Comparison of ENCODE assay signal across 17 cellular contexts in the genomic region with DNA sequence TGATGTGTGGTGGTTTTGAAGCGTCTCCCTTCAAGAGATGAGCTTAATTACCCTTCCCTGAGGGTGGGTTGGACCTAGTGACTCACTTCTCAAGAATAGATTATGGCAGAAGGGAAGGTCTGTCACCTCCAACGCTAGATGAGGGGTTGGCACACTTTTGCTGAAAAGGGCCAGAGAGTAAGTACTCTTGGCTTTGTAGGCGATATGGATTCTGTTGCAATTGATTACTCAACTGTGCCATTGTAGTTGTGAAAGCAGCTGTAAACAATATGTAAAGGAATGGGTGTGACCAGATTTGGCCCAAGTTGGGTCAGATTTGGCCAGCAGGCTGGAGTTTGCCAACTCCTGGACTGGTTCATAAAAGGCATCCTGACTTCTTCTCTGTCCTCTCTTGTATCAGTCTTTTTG.
DNase-seq lines count a peak whose midpoint lies in the region; ATAC-seq and TF ChIP-seq lines count a peak whose summit lies in the region.
"Had no signal": no experiment of that assay in that cellular context is flagged by ENCODE, and none has a peak within 500 bp of the region (broad histone marks: within the 10 kb centered on the region; RNA-seq: fewer than 3 reads in every experiment).

No MANE protein-coding gene starts in this region.

- no peak for TF ChIP-seq CTCF in fibroblast of mammary gland (conservative IDR thresholded peaks at IDR 0.05; ENCODE audit: control insufficient read depth, insufficient read depth, low read depth, low read length)

- H3K4me3 ChIP-seq in fibroblast of mammary gland (ENCODE audit: control insufficient read depth, low read depth, low read length) = no peak overlapping the region
- H3K4me3 ChIP-seq: SK-N-MC, thyroid gland had no signal

- no peak for ATAC-seq in GM19463 (IDR thresholded peaks at IDR 0.05; ENCODE audit: unreplicated experiment)
- ATAC-seq: activated CD4-positive, CD25-positive, alpha-beta regulatory T cell treated with anti-CD3 and anti-CD28 coated beads, Interleukin-2, amount 50 U/mL, for 24 hours; activated T-helper 17 cell treated with anti-CD3 and anti-CD28 coated beads, Interleukin-2, amount 50 U/mL, for 72 hours had no signal

- peak; percentile 51 for DNase-seq in SIG-M5 treated with dmso at 0.1 percent for 504 hours (lab: John Stamatoyannopoulos, UW; ENCODE audit: unreplicated experiment)
- no peak for DNase-seq in SIG-M5 (lab: John Stamatoyannopoulos, UW)
- peak; percentile 52 for DNase-seq in NOMO-1 treated with DMSO at 0.1 percent for 48 hours (lab: John Stamatoyannopoulos, UW; ENCODE audit: unreplicated experiment)
- peak; percentile 50 for DNase-seq in fibroblast of mammary gland (ENCODE audit: low read depth)
- peak; percentile 24 for DNase-seq in stimulated activated CD8-positive, alpha-beta memory T cell treated with anti-CD3 and anti-CD28 coated beads, Interleukin-4, amount 100 ng/mL, for 48 hours
- DNase-seq in RPMI8226 = no peak
- DNase-seq in DMS153 (lab: John Stamatoyannopoulos, UW) = no peak
- DNase-seq: CD4-positive, alpha-beta memory T cell; DMS79; mesenchymal stem cell; NCI-H2029; T1000; thyroid gland had no signal

Comparison
In these comparisons a context has a peak if more than half of its experiments do, and no peak if none do; other contexts are left out.
1. DNase-seq: peak in SIG-M5 treated with dmso at 0.1 percent for 504 hours (single experiment), NOMO-1 treated with DMSO at 0.1 percent for 48 hours (single experiment), fibroblast of mammary gland (single experiment) and stimulated activated CD8-positive, alpha-beta memory T cell treated with anti-CD3 and anti-CD28 coated beads, Interleukin-4, amount 100 ng/mL, for 48 hours (single experiment); none in SIG-M5 (single experiment), RPMI8226 (single experiment) and DMS153 (single experiment).